In the genomic region with DNA sequence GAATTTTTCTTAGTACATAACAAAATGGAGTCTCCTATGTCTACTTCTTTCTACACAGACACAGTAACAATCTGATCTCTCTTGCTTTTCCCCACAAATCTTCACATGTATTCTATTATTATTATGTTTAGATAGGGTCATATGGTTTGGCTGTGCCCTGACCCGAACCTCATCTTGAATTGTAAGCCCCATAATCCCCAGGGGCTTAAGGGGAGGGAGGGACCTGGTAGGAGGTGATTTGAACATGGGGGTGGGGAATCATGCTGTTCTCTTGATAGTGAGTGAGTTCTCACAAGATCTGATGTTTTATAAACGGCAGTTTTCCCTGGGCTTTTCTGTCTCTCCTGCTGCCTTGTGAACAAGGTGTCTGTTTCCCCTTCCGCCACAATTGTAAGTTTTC, we compare ENCODE assay signal across 23 cellular contexts.
DNase-seq lines count a peak whose midpoint lies in the region; TF ChIP-seq lines count a peak whose summit lies in the region.
"Had no signal": no experiment of that assay in that cellular context is flagged by ENCODE, and none has a peak within 500 bp of the region (broad histone marks: within the 10 kb centered on the region; RNA-seq: fewer than 3 reads in every experiment).

No MANE protein-coding gene starts in this region.

- no peak overlapping the region for H3K56ac ChIP-seq in H9 (ENCODE audit: insufficient read length, low read depth, low read length)

- no peak overlapping the region for H2BK5ac ChIP-seq in H9 (ENCODE audit: insufficient read length, low read length)

- no peak overlapping the region for H4K5ac ChIP-seq in H9 (ENCODE audit: insufficient read length, low read depth, low read length)

- no CpG with 5 or more reads among the region's 3 CpGs for WGBS in H9 (ENCODE audit: extremely low coverage, insufficient read length, low lambda C conversion rate)
- WGBS in endodermal cell (ENCODE audit: insufficient coverage in 1 of 2, insufficient read length in 1 of 2), 2 experiments: 50 to 79% methylated on average over 1 to 3 of the region's 3 CpGs

- H3K9me3 Mint-ChIP-seq in H9 (peaks cover 6 to 14% of the 10 kb centered on the region in 2 experiments; a peak in 4 of 5 replicates), glutamatergic neuron (ENCODE audit: unreplicated experiment) (peaks cover 2% of the 10 kb centered on the region), endodermal cell (peaks cover 10% of the 10 kb centered on the region)

- H3K79me2 ChIP-seq in H9 (ENCODE audit: insufficient read depth, low read length): no peaks in the 10 kb centered on the region

- no peak overlapping the region for H2BK120ac ChIP-seq in H9 (ENCODE audit: low read depth, low read length, poor library complexity, severe bottlenecking)

- H3K4me1 ChIP-seq in H9 (ENCODE audit: insufficient read depth, low read length): no peaks in the 10 kb centered on the region
- no peaks in the 10 kb centered on the region for H3K4me1 ChIP-seq in endodermal cell (ENCODE audit: control insufficient read depth, insufficient read depth, low read length)
- H3K4me1 ChIP-seq: A549, SJCRH30 had no signal

- no peaks in the 10 kb centered on the region for H3K9me3 ChIP-seq in H9 (ENCODE audit: control insufficient read depth, low read depth, low read length)
- peaks cover 8% of the 10 kb centered on the region for H3K9me3 ChIP-seq in endodermal cell (ENCODE audit: control insufficient read depth, low read length)
- H3K9me3 ChIP-seq: A549 had no signal

- no peaks in the 10 kb centered on the region for H3K27me3 ChIP-seq in H9 (ENCODE audit: insufficient read depth, low read length)
- H3K27me3 ChIP-seq in endodermal cell (ENCODE audit: control insufficient read depth, insufficient read depth, low read length, poor library complexity, severe bottlenecking): no peaks in the 10 kb centered on the region
- H3K27me3 ChIP-seq: SJCRH30 had no signal

- no peak overlapping the region for H4K8ac ChIP-seq in H9 (replicated peaks; ENCODE audit: insufficient read length, low read depth, low read length)

- peak overlapping the region; percentile 11 for H2BK20ac ChIP-seq in H9 (ENCODE audit: low read depth, low read length, poor library complexity, severe bottlenecking)

- H2AK5ac ChIP-seq in H9 (ENCODE audit: insufficient read length, low read length): no peak overlapping the region

- H3K27ac ChIP-seq in H9 (ENCODE audit: insufficient read length, low read depth, low read length) (no peak overlapping the region), caudate nucleus (ENCODE audit: low read depth, low read length) (no peak overlapping the region), endodermal cell (ENCODE audit: low read depth, low read length) (no peak overlapping the region)
- H3K27ac ChIP-seq: A549, GM23248, PC-9, SJCRH30 had no signal

- no peak overlapping the region for H3K4me3 ChIP-seq in endodermal cell (ENCODE audit: low read length)
- H3K4me3 ChIP-seq: A549, GM23248, PC-9, SJCRH30 had no signal

- no peak for TF ChIP-seq CTCF in H9 (conservative IDR thresholded peaks at IDR 0.05)
- TF ChIP-seq CTCF in glutamatergic neuron (IDR thresholded peaks at IDR 0.05; ENCODE audit: partially characterized antibody, unreplicated experiment): no peak
- TF ChIP-seq CTCF in endodermal cell (conservative IDR thresholded peaks at IDR 0.05): no peak

- no peak overlapping the region for H3K23ac ChIP-seq in H9 (ENCODE audit: insufficient read length, low read depth, low read length)

- no peak for DNase-seq in H9
- DNase-seq in NCI-H82 (lab: John Stamatoyannopoulos, UW): peak; percentile 97
- DNase-seq in glutamatergic neuron: no peak
- no peak for DNase-seq in caudate nucleus (lab: John Stamatoyannopoulos, UW)
- no peak for DNase-seq in AG08396 (ENCODE audit: low spot score)
- no peak for DNase-seq in endodermal cell
- DNase-seq in glomerular visceral epithelial cell (ENCODE audit: extremely low spot score): no peak
- DNase-seq: C1 segment of cervical spinal cord; CD4-positive, alpha-beta memory T cell; COR-L47; GF-D8; GM23248; NCI-H1048; NCI-H1417; NCI-H1694; NCI-H2029 treated with DMSO at 0.1 percent for 48 hours; NCI-H2171; NCI-H226; NCI-H510A; NCI-H774; PC-9; SJCRH30 had no signal

- H2BK12ac ChIP-seq in H9 (ENCODE audit: insufficient read length, low read depth, low read length): no peak overlapping the region

- H3K4ac ChIP-seq in H9 (ENCODE audit: low read depth, low read length): no peak overlapping the region

- H3K27ac Mint-ChIP-seq in H9 (peak overlapping the region in 1 of 3 experiments; percentile 49; a peak in 2 of 7 replicates), glutamatergic neuron (ENCODE audit: unreplicated experiment) (peak overlapping the region; percentile 48), endodermal cell (no peak overlapping the region)
- H3K27ac Mint-ChIP-seq: CD4-positive, alpha-beta memory T cell had no signal

- H3T11ph ChIP-seq in H9 (ENCODE audit: low read length): no peak overlapping the region

- H3K4me1 Mint-ChIP-seq in H9 (peaks cover 25 to 31% of the 10 kb centered on the region in 2 experiments), glutamatergic neuron (ENCODE audit: low read depth, unreplicated experiment) (peaks cover 16% of the 10 kb centered on the region), endodermal cell (peaks cover 12% of the 10 kb centered on the region)
- H3K4me1 Mint-ChIP-seq: CD4-positive, alpha-beta memory T cell had no signal

- H2BK15ac ChIP-seq in H9 (ENCODE audit: low read depth, low read length): no peak overlapping the region

- H3K79me1 ChIP-seq in H9 (ENCODE audit: insufficient read depth, low read depth, low read length, poor library complexity, severe bottlenecking): no peaks in the 10 kb centered on the region

- no peak overlapping the region for H4K91ac ChIP-seq in H9 (ENCODE audit: insufficient read length, low read depth, low read length)

- no peaks in the 10 kb centered on the region for H4K20me1 ChIP-seq in H9 (ENCODE audit: control insufficient read depth, insufficient read depth, insufficient read length)

- H3K27me3 Mint-ChIP-seq in H9 (ENCODE audit: low read depth): no peaks in the 10 kb centered on the region; the same call in none of the 2 replicates
- peaks cover 5% of the 10 kb centered on the region for H3K27me3 Mint-ChIP-seq in glutamatergic neuron (ENCODE audit: unreplicated experiment)
- H3K27me3 Mint-ChIP-seq in endodermal cell (ENCODE audit: insufficient read depth): no peaks in the 10 kb centered on the region

- no peak overlapping the region for H3K18ac ChIP-seq in H9 (ENCODE audit: insufficient read length, low read depth, low read length)

- H3K23me2 ChIP-seq in H9 (ENCODE audit: insufficient read length, low read depth, low read length, poor library complexity, severe bottlenecking): no peaks in the 10 kb centered on the region

- H3K4me3 Mint-ChIP-seq in H9 (no peak overlapping the region; a peak in 1 of 5 replicates), glutamatergic neuron (ENCODE audit: unreplicated experiment) (peak overlapping the region; percentile 53), endodermal cell (no peak overlapping the region)
- H3K4me3 Mint-ChIP-seq: CD4-positive, alpha-beta memory T cell had no signal

- no peak overlapping the region for H3K9ac ChIP-seq in H9 (ENCODE audit: extremely low read depth, insufficient read length, low read length)
- H3K9ac ChIP-seq in endodermal cell (ENCODE audit: extremely low read depth, low read length, poor library complexity, severe bottlenecking): no peak overlapping the region
- H3K9ac ChIP-seq: GM23248 had no signal

- H3K4me2 ChIP-seq in H9 (ENCODE audit: insufficient read depth, insufficient read length, low read length): no peak overlapping the region
- H3K4me2 ChIP-seq: A549, PC-9 had no signal

- peaks cover 2 to 6% (median 4%) of the 10 kb centered on the region in 3 experiments; a peak in 6 of 7 replicates for H3K36me3 Mint-ChIP-seq in H9 (ENCODE audit: insufficient read depth in 1 of 3, low read depth in 3 of 3)
- H3K36me3 Mint-ChIP-seq in glutamatergic neuron (ENCODE audit: unreplicated experiment): peaks cover 6% of the 10 kb centered on the region
- H3K36me3 Mint-ChIP-seq in endodermal cell (ENCODE audit: low read depth): peaks cover 2% of the 10 kb centered on the region

- no peaks in the 10 kb centered on the region for H3K36me3 ChIP-seq in endodermal cell (ENCODE audit: control insufficient read depth, insufficient read depth, low read length)
- H3K36me3 ChIP-seq: SJCRH30 had no signal

- H2AFZ ChIP-seq in H9 (ENCODE audit: low read length): no peak overlapping the region
- H2AFZ ChIP-seq: GM23248, PC-9 had no signal

- H3K14ac ChIP-seq in H9 (ENCODE audit: insufficient read depth, low read length): no peak overlapping the region
